Comparison of ENCODE assay signal across 18 cellular contexts in genomic region chr5:144202725-144203124, GRCh38. TPM values are rescaled to one million over a fixed set of nuclear protein-coding genes. Genes with fewer than 3 reads are reported as not detected.
"Had no signal": no experiment of that assay in that cellular context is flagged by ENCODE, and none has a peak within 500 bp of the region (broad histone marks: within the 10 kb centered on the region; RNA-seq: fewer than 3 reads in every experiment).

No MANE protein-coding gene starts in this region.

- H3K27ac ChIP-seq: epithelial cell of prostate, lower lobe of right lung, right lobe of liver, testis, vagina had no signal

- H3K27ac Mint-ChIP-seq: activated naive CD8-positive, alpha-beta T cell treated with anti-CD3 and anti-CD28 coated beads, Interleukin-2, amount 50 U/mL, for 24 hours; stimulated activated naive B cell treated with anti-CD40 and anti-IgM and Interleukin-4, amounts not matched to agents 10 μg/mL and 1 μg/mL and 100 μg/mL, for 72 hours; type B pancreatic cell had no signal

- DNase-seq: activated CD4-positive, alpha-beta T cell treated with anti-CD3 and anti-CD28 coated beads, Interleukin-2, amount 50 U/mL, for 4 hours; activated gamma-delta T cell; activated naive CD4-positive, alpha-beta T cell treated with anti-CD3 and anti-CD28 coated beads, Interleukin-2, amount 50 U/mL, for 16 hours; activated naive CD8-positive, alpha-beta T cell treated with anti-CD3 and anti-CD28 coated beads, Interleukin-2, amount 50 U/mL, for 24 hours; lower lobe of right lung; mesendoderm; mucosa of descending colon; occipital lobe; right lobe of liver; stimulated activated CD4-positive, alpha-beta T cell treated with anti-CD3 and anti-CD28 coated beads, Interleukin-2, amount 100 ng/mL, for 48 hours; stimulated activated CD8-positive, alpha-beta memory T cell treated with anti-CD3 and anti-CD28 coated beads, Interleukin-4, amount 100 ng/mL, for 48 hours; stimulated activated naive B cell treated with anti-CD40 and anti-IgM and Interleukin-4, amounts not matched to agents 10 μg/mL and 1 μg/mL and 100 μg/mL, for 72 hours; testis had no signal

- H3K27me3 ChIP-seq: right lobe of liver, testis had no signal

- H3K4me3 Mint-ChIP-seq: activated naive CD8-positive, alpha-beta T cell treated with anti-CD3 and anti-CD28 coated beads, Interleukin-2, amount 50 U/mL, for 24 hours; stimulated activated naive B cell treated with anti-CD40 and anti-IgM and Interleukin-4, amounts not matched to agents 10 μg/mL and 1 μg/mL and 100 μg/mL, for 72 hours; type B pancreatic cell had no signal

- H3K36me3 Mint-ChIP-seq: stimulated activated naive B cell treated with anti-CD40 and anti-IgM and Interleukin-4, amounts not matched to agents 10 μg/mL and 1 μg/mL and 100 μg/mL, for 72 hours; type B pancreatic cell had no signal

- H3K9me3 ChIP-seq: lower lobe of right lung, mucosa of descending colon, right lobe of liver, testis, vagina had no signal

- H3K36me3 ChIP-seq: lower lobe of right lung, right lobe of liver, vagina had no signal

- H3K4me3 ChIP-seq: lower lobe of right lung, mucosa of descending colon, right lobe of liver, testis, vagina had no signal

- H3K9me3 Mint-ChIP-seq: activated naive CD8-positive, alpha-beta T cell treated with anti-CD3 and anti-CD28 coated beads, Interleukin-2, amount 50 U/mL, for 24 hours; stimulated activated naive B cell treated with anti-CD40 and anti-IgM and Interleukin-4, amounts not matched to agents 10 μg/mL and 1 μg/mL and 100 μg/mL, for 72 hours; type B pancreatic cell had no signal

- H3K4me1 ChIP-seq: lower lobe of right lung, right lobe of liver had no signal

- ATAC-seq: activated naive CD8-positive, alpha-beta T cell treated with anti-CD3 and anti-CD28 coated beads, Interleukin-2, amount 50 U/mL, for 24 hours; left lobe of liver; lower lobe of right lung; stimulated activated naive B cell treated with anti-CD40 and anti-IgM and Interleukin-4, amounts not matched to agents 10 μg/mL and 1 μg/mL and 100 μg/mL, for 72 hours had no signal

RNA-seq across cellular contexts. Expression of gene KCTD16, which starts 32.1 kb away (rescaled TPM):
- total RNA-seq: T-helper 2 cell treated with Interferon-gamma antibody and Interleukin-4, amounts not matched to agents 100 ng/mL and 5 ng/mL, for 36 hours had no signal
